Comparison of ENCODE assay signal across 8 cellular contexts in genomic region chr1:74771913-74772515, GRCh38. TPM values are rescaled to one million over a fixed set of nuclear protein-coding genes. Genes with fewer than 3 reads are reported as not detected.
DNase-seq lines count a peak whose midpoint lies in the region; ATAC-seq and TF ChIP-seq lines count a peak whose summit lies in the region.

No MANE protein-coding gene starts in this region.

- no peaks in the 10 kb centered on the region for H3K9me3 ChIP-seq in CD4-positive, alpha-beta T cell (ENCODE audit: control insufficient read depth, low read length)
- no peaks in the 10 kb centered on the region for H3K9me3 ChIP-seq in upper lobe of left lung
- no peaks in the 10 kb centered on the region for H3K9me3 ChIP-seq in MG63

- peaks cover 11% of the 10 kb centered on the region for H3K27me3 ChIP-seq in CD4-positive, alpha-beta T cell (ENCODE audit: control insufficient read depth, insufficient read depth, low read length)
- H3K27me3 ChIP-seq in upper lobe of left lung (no peaks in the 10 kb centered on the region), MG63 (no peaks in the 10 kb centered on the region)

- CTCF ChIA-PET in CD4-positive, alpha-beta T cell (lab: Charles Lee), result interaction anchor here (0.8 to 1.3 kb wide), 3 partner anchors 14 to 41 kb away, joined by 3 to 6 read pairs (median 3); no protein-coding TSS in a partner anchor

- no peaks in the 10 kb centered on the region for H3K4me1 ChIP-seq in upper lobe of left lung

- no peak overlapping the region for H3K27ac Mint-ChIP-seq in CD4-positive, alpha-beta T cell

- 27 to 28% methylated on average over 7 of the region's 7 CpGs for WGBS in upper lobe of left lung, 2 donors

- H3K27me3 Mint-ChIP-seq in CD4-positive, alpha-beta T cell, result peaks cover 29% of the 10 kb centered on the region

- H3K36me3 Mint-ChIP-seq in CD4-positive, alpha-beta T cell (ENCODE audit: low read depth), result no peaks in the 10 kb centered on the region

- H3K9me3 Mint-ChIP-seq in CD4-positive, alpha-beta T cell, result no peaks in the 10 kb centered on the region

- no peaks in the 10 kb centered on the region for H3K36me3 ChIP-seq in upper lobe of left lung
- H3K36me3 ChIP-seq in MG63, result no peaks in the 10 kb centered on the region

- no peak overlapping the region for H3K4me3 Mint-ChIP-seq in CD4-positive, alpha-beta T cell

- TF ChIP-seq POLR2A in upper lobe of left lung (IDR thresholded peaks at IDR 0.05), result no peak

- TF ChIP-seq EP300 in upper lobe of left lung (IDR thresholded peaks at IDR 0.05), result no peak

- POLR2A ChIA-PET in CD4-positive, alpha-beta T cell (lab: Charles Lee), result no interaction called here

- no peak overlapping the region for H3K4me3 ChIP-seq in upper lobe of left lung
- H3K4me3 ChIP-seq in MG63, result no peak overlapping the region

- H3K27ac ChIP-seq in CD4-positive, alpha-beta T cell (ENCODE audit: low read depth, low read length), result no peak overlapping the region
- no peak overlapping the region for H3K27ac ChIP-seq in upper lobe of left lung

- ATAC-seq in CD4-positive, alpha-beta T cell (ENCODE audit: poor library complexity), result peak; percentile 49
- ATAC-seq in GM18861 (IDR thresholded peaks at IDR 0.05; ENCODE audit: unreplicated experiment) (peak; percentile 75), HG03159 (IDR thresholded peaks at IDR 0.05; ENCODE audit: unreplicated experiment) (peak; percentile 84), left colon (peak; percentile 45), upper lobe of left lung (ENCODE audit: low FRiP score in 2 of 2) (no peak)

- no peaks in the 10 kb centered on the region for H3K4me1 Mint-ChIP-seq in CD4-positive, alpha-beta T cell (ENCODE audit: low read depth)

- intact Hi-C loops in CD4-positive, alpha-beta T cell (cut with DNase I, micrococcal nuclease), result loop anchor here in 1 of 2 experiments (5.0 kb wide), 2 partner anchors 430 to 1380 kb away; no protein-coding TSS in a partner anchor
- intact Hi-C loops in left colon (cut with DNase I, micrococcal nuclease), result loop anchor here in 1 of 2 donors (5.0 kb wide), 1 partner anchor 430 kb away; no protein-coding TSS in a partner anchor

- no peak for DNase-seq in CD4-positive, alpha-beta T cell
- DNase-seq in NCI-H226 (peak; percentile 31), astrocyte of the hippocampus (ENCODE audit: low read depth, low spot score) (peak; percentile 69), left colon (no peak), upper lobe of left lung (no peak), MG63 (no peak)

- TF ChIP-seq CTCF in CD4-positive, alpha-beta T cell (IDR thresholded peaks at IDR 0.05), result peak; percentile 82
- TF ChIP-seq CTCF in upper lobe of left lung (IDR thresholded peaks at IDR 0.05), result peak; percentile 25 to 59 (median 46)

RNA-seq across cellular contexts. Expression of gene TYW3, which starts 39.1 kb away (rescaled TPM):
- total RNA-seq in CD4-positive, alpha-beta T cell, result 10 to 100 TPM in 1 of 2 experiments, 1 to 10 TPM in 1; 9.9 to 10.1 TPM
- total RNA-seq in left colon (10 to 100 TPM in 1 of 2 donors, 1 to 10 TPM in 1; 8.2 to 11.8 TPM), upper lobe of left lung (10 to 100 TPM in 5 of 6 donors, 1 to 10 TPM in 1; 3.1 to 18.0 (median 14.2) TPM)
- total RNA-seq in MG63 (2014; rRNA removed; shearing (Covaris generic); ENCODE audit: low replicate concordance), result 4.0 and 12.2 TPM in 2 replicates

RNA-seq across cellular contexts. Expression of gene CRYZ, which starts 39.2 kb away (rescaled TPM):
- 1 to 10 TPM; 4.6 to 6.2 TPM for total RNA-seq in CD4-positive, alpha-beta T cell
- total RNA-seq in left colon, result 10 to 100 TPM in 1 of 2 donors, 1 to 10 TPM in 1; 8.1 to 27.0 TPM
- total RNA-seq in upper lobe of left lung, result 10 to 100 TPM; 11.5 to 43.2 (median 34.6) TPM
- 35.8 and 55.8 TPM in 2 replicates for total RNA-seq in MG63 (2014; rRNA removed; shearing (Covaris generic); ENCODE audit: low replicate concordance)

Comparison
In these comparisons a context has a peak if more than half of its experiments do, and no peak if none do; other contexts are left out.
1. ATAC-seq: peak in CD4-positive, alpha-beta T cell (single experiment), GM18861 (single experiment), HG03159 (single experiment) and left colon (single experiment); none in upper lobe of left lung (0 of 2).
2. DNase-seq: peak in NCI-H226 (single experiment) and astrocyte of the hippocampus (single experiment); none in CD4-positive, alpha-beta T cell (0 of 10), left colon (0 of 2), upper lobe of left lung (0 of 2) and MG63 (single experiment).